Comparison of ENCODE assay signal across 9 cellular contexts in genomic region chr2:9310390-9310789, GRCh38.
A peak's percentile ranks its signal among the peaks of the same experiment; 100 is the strongest.
DNase-seq lines count a peak whose midpoint lies in the region; TF ChIP-seq lines count a peak whose summit lies in the region.
"Had no signal": no experiment of that assay in that cellular context is flagged by ENCODE, and none has a peak within 500 bp of the region (broad histone marks: within the 10 kb centered on the region; RNA-seq: fewer than 3 reads in every experiment).

No MANE protein-coding gene starts in this region.

- no peaks in the 10 kb centered on the region for H3K9me2 ChIP-seq in OCI-LY7 (ENCODE audit: insufficient read depth, low read length)

- no peaks in the 10 kb centered on the region for H3K27me3 Mint-ChIP-seq in activated naive CD8-positive, alpha-beta T cell treated with anti-CD3 and anti-CD28 coated beads for 36 hours

- no peak overlapping the region for H3K4me3 ChIP-seq in HEK293 (ENCODE audit: low read depth, low read length)
- H3K4me3 ChIP-seq in stomach smooth muscle (ENCODE audit: low read length in 2 of 2), result no peak overlapping the region
- no peak overlapping the region for H3K4me3 ChIP-seq in OCI-LY7 (ENCODE audit: low read depth, low read length, poor library complexity, severe bottlenecking)

- no peaks in the 10 kb centered on the region for H3K9me3 Mint-ChIP-seq in activated naive CD8-positive, alpha-beta T cell treated with anti-CD3 and anti-CD28 coated beads for 36 hours

- H3K9me3 ChIP-seq in HEK293 (ENCODE audit: control insufficient read depth, insufficient read depth, low read depth, low read length) (no peaks in the 10 kb centered on the region), stomach smooth muscle (ENCODE audit: control insufficient read depth in 2 of 2, low read length in 2 of 2) (no peaks in the 10 kb centered on the region), OCI-LY7 (ENCODE audit: low read length) (no peaks in the 10 kb centered on the region)

- no TSS peak for BruUV-seq in OCI-LY7 (replicated peaks; lab: Mats Ljungman, UMichigan)

- TF ChIP-seq CTCF in HEK293 (tag by site-specific recombination; IDR thresholded peaks at IDR 0.05) (no peak), OCI-LY7 (conservative IDR thresholded peaks at IDR 0.05; ENCODE audit: low read length) (no peak)

- no peaks in the 10 kb centered on the region for H3K27me3 ChIP-seq in stomach smooth muscle (ENCODE audit: control insufficient read depth in 1 of 2, insufficient read depth in 2 of 2, low read length in 2 of 2)

- H3K27ac ChIP-seq in HEK293 (ENCODE audit: extremely low read depth, low read depth, low read length), result no peak overlapping the region
- H3K27ac ChIP-seq in stomach smooth muscle (ENCODE audit: low read length), result peak overlapping the region; percentile 81
- no peak overlapping the region for H3K27ac ChIP-seq in OCI-LY7 (ENCODE audit: low read depth, low read length, poor library complexity, severe bottlenecking)

- intact Hi-C loops in OCI-LY7 (cut with micrococcal nuclease; ENCODE audit: unreplicated experiment), result no loop called here

- H3K36me3 Mint-ChIP-seq in activated naive CD8-positive, alpha-beta T cell treated with anti-CD3 and anti-CD28 coated beads for 36 hours, result no peaks in the 10 kb centered on the region

- no peaks in the 10 kb centered on the region for H3K4me1 ChIP-seq in HEK293 (ENCODE audit: control insufficient read depth, insufficient read depth, low read length)
- H3K4me1 ChIP-seq in stomach smooth muscle (ENCODE audit: control insufficient read depth, insufficient read depth, low read length), result peaks cover 60% of the 10 kb centered on the region
- no peaks in the 10 kb centered on the region for H3K4me1 ChIP-seq in OCI-LY7 (ENCODE audit: insufficient read depth, low read length, poor library complexity, severe bottlenecking)

- DNase-seq in astrocyte of the hippocampus (ENCODE audit: low read depth, low spot score) (peak; percentile 81), hepatic stellate cell (ENCODE audit: low spot score) (peak; percentile 87), OCI-LY7 (ENCODE audit: low spot score) (no peak), AML-193 (lab: John Stamatoyannopoulos, UW) (no peak), NCI-H1436 (lab: John Stamatoyannopoulos, UW) (no peak)
- no peak for DNase-seq in activated naive CD8-positive, alpha-beta T cell treated with anti-CD3 and anti-CD28 coated beads for 36 hours
- DNase-seq: activated CD4-positive, alpha-beta T cell treated with anti-CD3 and anti-CD28 coated beads, Interleukin-2, amount 50 U/mL, for 1 hour had no signal

- no peak overlapping the region for H3K4me2 ChIP-seq in OCI-LY7 (ENCODE audit: low read length)

- H3K27ac Mint-ChIP-seq in activated naive CD8-positive, alpha-beta T cell treated with anti-CD3 and anti-CD28 coated beads for 36 hours, result no peak overlapping the region

- POLR2A ChIA-PET in HEK293 (lab: Yijun Ruan, JAX) (no interaction called here), OCI-LY7 (lab: Charles Lee) (interaction anchor here (0.6 to 0.9 kb wide), 3 partner anchors 10 to 1194 kb away, joined by 3 read pairs; no protein-coding TSS in a partner anchor)

- H3K4me1 Mint-ChIP-seq in activated naive CD8-positive, alpha-beta T cell treated with anti-CD3 and anti-CD28 coated beads for 36 hours, result peaks cover 2% of the 10 kb centered on the region

- no peaks in the 10 kb centered on the region for H3K36me3 ChIP-seq in HEK293 (ENCODE audit: control insufficient read depth in 2 of 2, insufficient read depth in 1 of 2, low read length in 2 of 2)
- no peaks in the 10 kb centered on the region for H3K36me3 ChIP-seq in stomach smooth muscle (ENCODE audit: control insufficient read depth in 2 of 2, insufficient read depth in 2 of 2, low read length in 2 of 2)
- H3K36me3 ChIP-seq in OCI-LY7 (ENCODE audit: insufficient read depth, low read length), result no peaks in the 10 kb centered on the region

- CTCF ChIA-PET in HEK293 (lab: Yijun Ruan, JAX) (no interaction called here), OCI-LY7 (lab: Charles Lee; ENCODE audit: unreplicated experiment) (no interaction called here)

- no peaks in the 10 kb centered on the region for H3K79me2 ChIP-seq in OCI-LY7 (ENCODE audit: insufficient read depth, low read depth, low read length)

- H4K20me1 ChIP-seq in OCI-LY7 (ENCODE audit: insufficient read depth, low read length), result no peaks in the 10 kb centered on the region

- no peak overlapping the region for H3K4me3 Mint-ChIP-seq in activated naive CD8-positive, alpha-beta T cell treated with anti-CD3 and anti-CD28 coated beads for 36 hours

- peak overlapping the region in 1 of 2 donors; percentile 21 for H3K9ac ChIP-seq in stomach smooth muscle (ENCODE audit: low read length in 2 of 2)

- no peak overlapping the region for H2AFZ ChIP-seq in OCI-LY7 (ENCODE audit: low read length)

TF ChIP-seq in HEK293, 187 proteins besides CTCF, POLR2A, EP300 and RAD21:
- TF ChIP-seq ELK4 (IDR thresholded peaks at IDR 0.05; ENCODE audit: borderline replicate concordance, low read depth, low read length) (no peak), ZBTB21 (tag by site-specific recombination; IDR thresholded peaks at IDR 0.05) (no peak), ZNF223 (tag by site-specific recombination; IDR thresholded peaks at IDR 0.05) (0 out of 2 replicates have a peak, but pooled peaks have one; percentile 42)

Comparison
In these comparisons a context has a peak if more than half of its experiments do, and no peak if none do; other contexts are left out.
1. DNase-seq: peak in astrocyte of the hippocampus (single experiment) and hepatic stellate cell (single experiment); none in OCI-LY7 (single experiment), AML-193 (0 of 2), NCI-H1436 (single experiment) and activated naive CD8-positive, alpha-beta T cell treated with anti-CD3 and anti-CD28 coated beads for 36 hours (single experiment).